In the genomic region with DNA sequence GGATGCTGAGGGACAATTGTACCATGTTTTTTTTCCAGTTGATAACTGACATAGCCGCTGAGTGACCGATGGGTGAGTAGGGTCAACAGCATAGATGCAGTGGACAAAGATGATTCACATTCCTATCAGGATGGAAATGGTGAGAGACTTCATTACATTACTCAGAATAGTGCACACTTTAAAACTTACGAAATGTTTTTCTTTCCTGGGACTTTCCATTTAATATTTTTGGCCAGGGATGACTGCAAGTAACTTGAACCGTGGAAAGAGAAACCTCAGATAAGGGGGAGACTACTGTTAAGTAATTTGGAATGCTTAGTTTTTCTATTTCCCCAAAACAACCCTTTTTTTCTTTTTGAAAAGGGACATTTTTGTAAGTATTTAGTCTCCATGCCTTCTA, we compare ENCODE assay signal across 18 cellular contexts. TPM values are rescaled to one million over a fixed set of nuclear protein-coding genes. Genes with fewer than 3 reads are reported as not detected.
A peak's percentile ranks its signal among the peaks of the same experiment; 100 is the strongest.
DNase-seq lines count a peak whose midpoint lies in the region; ATAC-seq and TF ChIP-seq lines count a peak whose summit lies in the region.
"Had no signal": no experiment of that assay in that cellular context is flagged by ENCODE, and none has a peak within 500 bp of the region (broad histone marks: within the 10 kb centered on the region; RNA-seq: fewer than 3 reads in every experiment).

No MANE protein-coding gene starts in this region.

- H3K27me3 ChIP-seq in ascending aorta = no peaks in the 10 kb centered on the region
- no peaks in the 10 kb centered on the region for H3K27me3 ChIP-seq in thoracic aorta (replicated peaks; ENCODE audit: insufficient read depth)
- H3K27me3 ChIP-seq in H7 (ENCODE audit: control insufficient read depth, insufficient read depth, low read length) = no peaks in the 10 kb centered on the region
- H3K27me3 ChIP-seq: cardiac muscle cell had no signal

- H3K4me3 Mint-ChIP-seq in stimulated activated naive CD8-positive, alpha-beta T cell treated with anti-CD3 and anti-CD28 coated beads, Interleukin-15, amount 100 ng/mL, for 72 hours = no peak overlapping the region
- H3K4me3 Mint-ChIP-seq: CD4-positive, alpha-beta memory T cell had no signal

- peaks cover 9% of the 10 kb centered on the region for H3K27me3 Mint-ChIP-seq in stimulated activated naive CD8-positive, alpha-beta T cell treated with anti-CD3 and anti-CD28 coated beads, Interleukin-15, amount 100 ng/mL, for 72 hours

- intact Hi-C loops in ascending aorta (cut with DNase I) = loop anchor here (2.0 kb wide), 1 partner anchor 20 kb away; no protein-coding TSS in a partner anchor

- TF ChIP-seq CTCF in ascending aorta (IDR thresholded peaks at IDR 0.05) (no peak), fibroblast of villous mesenchyme (IDR thresholded peaks at IDR 0.05; ENCODE audit: insufficient read depth, low read depth, low read length) (no peak), thoracic aorta (IDR thresholded peaks at IDR 0.05) (no peak)

- H3K36me3 ChIP-seq in ascending aorta (no peaks in the 10 kb centered on the region), thoracic aorta (no peaks in the 10 kb centered on the region), H7 (replicated peaks; ENCODE audit: control insufficient read depth, insufficient read depth, low read length) (no peaks in the 10 kb centered on the region)
- H3K36me3 ChIP-seq: cardiac muscle cell, spleen had no signal

- no peak overlapping the region for H3K27ac Mint-ChIP-seq in stimulated activated naive CD8-positive, alpha-beta T cell treated with anti-CD3 and anti-CD28 coated beads, Interleukin-15, amount 100 ng/mL, for 72 hours
- H3K27ac Mint-ChIP-seq: CD4-positive, alpha-beta memory T cell had no signal

- ATAC-seq in thoracic aorta (ENCODE audit: insufficient number of reproducible peaks, low FRiP score, low read depth) = no peak
- ATAC-seq in stimulated activated naive CD8-positive, alpha-beta T cell treated with anti-CD3 and anti-CD28 coated beads, Interleukin-15, amount 100 ng/mL, for 72 hours = no peak
- ATAC-seq: stimulated activated naive CD8-positive, alpha-beta T cell treated with anti-CD3 and anti-CD28 coated beads, Interleukin-15, Interleukin-2, amounts not matched to agents 100 U/mL and 50 U/mL, for 24 hours had no signal

- H3K27ac ChIP-seq in ascending aorta (peak overlapping the region; percentile 23 to 38), thoracic aorta (peak overlapping the region; percentile 5 to 32)
- H3K27ac ChIP-seq: cardiac muscle cell, RWPE1, spleen had no signal

- DNase-seq in H4 (ENCODE audit: low spot score) = peak; percentile 4
- no peak for DNase-seq in ascending aorta (ENCODE audit: low spot score in 2 of 2)
- peak; percentile 11 for DNase-seq in fibroblast of villous mesenchyme (ENCODE audit: low read depth)
- no peak for DNase-seq in thoracic aorta (ENCODE audit: low spot score)
- DNase-seq in H7 = no peak
- no peak for DNase-seq in stimulated activated naive CD8-positive, alpha-beta T cell treated with anti-CD3 and anti-CD28 coated beads, Interleukin-15, amount 100 ng/mL, for 72 hours
- DNase-seq in NCI-H1694 (lab: John Stamatoyannopoulos, UW) = no peak
- DNase-seq: activated effector memory CD4-positive, alpha-beta T cell treated with Interleukin-2 at 50 U/mL for 16 hours; CD4-positive, alpha-beta memory T cell; effector memory CD4-positive, alpha-beta T cell; midbrain; NCI-H2081; NCI-H526 treated with DMSO at 0.1 percent for 48 hours; spleen; stimulated activated naive CD8-positive, alpha-beta T cell treated with anti-CD3 and anti-CD28 coated beads, Interleukin-15, Interleukin-2, amounts not matched to agents 100 U/mL and 50 U/mL, for 24 hours had no signal

- peaks cover 10 to 12% of the 10 kb centered on the region in 2 donors for H3K9me3 Mint-ChIP-seq in stimulated activated naive CD8-positive, alpha-beta T cell treated with anti-CD3 and anti-CD28 coated beads, Interleukin-15, amount 100 ng/mL, for 72 hours

- H3K9me3 ChIP-seq in ascending aorta = no peaks in the 10 kb centered on the region
- no peaks in the 10 kb centered on the region for H3K9me3 ChIP-seq in thoracic aorta

- no peak overlapping the region for H3K4me3 ChIP-seq in ascending aorta
- no peak overlapping the region for H3K4me3 ChIP-seq in fibroblast of villous mesenchyme (ENCODE audit: low read depth, low read length)
- peak overlapping the region; percentile 27 for H3K4me3 ChIP-seq in thoracic aorta
- H3K4me3 ChIP-seq in H7 (ENCODE audit: insufficient read depth, low read depth, low read length) = no peak overlapping the region
- H3K4me3 ChIP-seq: cardiac muscle cell, spleen had no signal

- H3K4me1 Mint-ChIP-seq in stimulated activated naive CD8-positive, alpha-beta T cell treated with anti-CD3 and anti-CD28 coated beads, Interleukin-15, amount 100 ng/mL, for 72 hours = no peaks in the 10 kb centered on the region

- H3K4me1 ChIP-seq in ascending aorta = peaks cover 5 to 11% of the 10 kb centered on the region in 2 donors
- H3K4me1 ChIP-seq in thoracic aorta (ENCODE audit: control insufficient read depth in 1 of 2, low read depth in 2 of 2) = peaks cover 19 to 39% of the 10 kb centered on the region in 2 donors

RNA-seq across cellular contexts. Expression of a gene that starts 3.0 kb away (rescaled TPM):
- 10.2 and 12.4 TPM in 2 replicates for total RNA-seq in H4 (2014; rRNA removed; shearing (Covaris generic))
- total RNA-seq in ascending aorta (45.7 TPM), fibroblast of villous mesenchyme (6.9 and 12.2 TPM in 2 replicates), thoracic aorta (10 to 100 TPM; 31.1 to 42.1 TPM)
- total RNA-seq in H7 (2014; rRNA removed; shearing (Covaris generic)) = not detected in 2 replicates
- total RNA-seq: CD4-positive, alpha-beta memory T cell; osteocyte had no signal

Comparison
In these comparisons a context has a peak if more than half of its experiments do, and no peak if none do; other contexts are left out.
1. DNase-seq: peak in H4 (single experiment) and fibroblast of villous mesenchyme (single experiment); none in ascending aorta (0 of 2), thoracic aorta (single experiment), H7 (single experiment), stimulated activated naive CD8-positive, alpha-beta T cell treated with anti-CD3 and anti-CD28 coated beads, Interleukin-15, amount 100 ng/mL, for 72 hours (0 of 2) and NCI-H1694 (single experiment).